ENCODE assay signal across 1 cellular context in the genomic region with DNA sequence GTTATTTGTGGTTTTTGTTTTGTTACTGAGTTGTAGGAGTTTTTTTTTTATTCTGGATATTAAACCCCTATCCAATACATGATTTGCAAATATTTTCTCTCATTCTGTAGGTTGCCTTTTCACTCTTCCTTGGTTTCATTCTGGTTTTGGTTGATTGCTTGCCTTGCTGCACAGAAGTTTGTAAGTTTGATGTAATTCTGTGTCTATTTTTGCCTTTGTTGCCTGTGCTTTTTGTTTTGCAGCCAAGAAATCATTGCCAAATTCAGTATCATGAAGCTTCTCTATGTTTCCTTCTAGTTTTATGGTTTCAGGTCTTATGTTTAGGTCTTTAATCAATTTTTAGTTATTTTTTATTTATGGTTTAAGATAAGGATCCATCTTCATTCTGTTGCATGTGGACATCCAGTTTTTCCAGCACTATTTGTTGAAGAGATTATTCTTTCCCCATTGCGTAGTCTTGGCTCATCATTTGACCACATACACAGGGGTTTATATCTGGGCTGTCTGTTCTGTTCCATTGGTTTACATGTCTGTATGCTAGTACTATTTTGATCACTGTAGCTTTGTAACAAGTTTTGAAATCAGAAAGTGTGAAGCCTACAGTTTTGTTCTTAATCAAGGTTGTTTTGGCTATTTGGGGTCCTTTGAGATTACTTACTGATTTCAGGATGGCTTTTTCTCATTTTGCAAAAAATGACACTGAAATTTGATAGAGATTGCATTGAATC.
A peak's percentile ranks its signal among the peaks of the same experiment; 100 is the strongest.
TF ChIP-seq lines count a peak whose summit lies in the region.

No MANE protein-coding gene starts in this region.

TF ChIP-seq in GM12878, 131 proteins besides CTCF, POLR2A, EP300 and RAD21 (continued from another document):
- TF ChIP-seq, protein P1, sequence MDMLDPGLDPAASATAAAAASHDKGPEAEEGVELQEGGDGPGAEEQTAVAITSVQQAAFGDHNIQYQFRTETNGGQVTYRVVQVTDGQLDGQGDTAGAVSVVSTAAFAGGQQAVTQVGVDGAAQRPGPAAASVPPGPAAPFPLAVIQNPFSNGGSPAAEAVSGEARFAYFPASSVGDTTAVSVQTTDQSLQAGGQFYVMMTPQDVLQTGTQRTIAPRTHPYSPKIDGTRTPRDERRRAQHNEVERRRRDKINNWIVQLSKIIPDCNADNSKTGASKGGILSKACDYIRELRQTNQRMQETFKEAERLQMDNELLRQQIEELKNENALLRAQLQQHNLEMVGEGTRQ (IDR thresholded peaks at IDR 0.05; ENCODE audit: borderline replicate concordance, low read depth, low read length): no peak
- TF ChIP-seq, protein P2, sequence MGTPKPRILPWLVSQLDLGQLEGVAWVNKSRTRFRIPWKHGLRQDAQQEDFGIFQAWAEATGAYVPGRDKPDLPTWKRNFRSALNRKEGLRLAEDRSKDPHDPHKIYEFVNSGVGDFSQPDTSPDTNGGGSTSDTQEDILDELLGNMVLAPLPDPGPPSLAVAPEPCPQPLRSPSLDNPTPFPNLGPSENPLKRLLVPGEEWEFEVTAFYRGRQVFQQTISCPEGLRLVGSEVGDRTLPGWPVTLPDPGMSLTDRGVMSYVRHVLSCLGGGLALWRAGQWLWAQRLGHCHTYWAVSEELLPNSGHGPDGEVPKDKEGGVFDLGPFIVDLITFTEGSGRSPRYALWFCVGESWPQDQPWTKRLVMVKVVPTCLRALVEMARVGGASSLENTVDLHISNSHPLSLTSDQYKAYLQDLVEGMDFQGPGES (IDR thresholded peaks at IDR 0.05): no peak
- TF ChIP-seq, protein P3, sequence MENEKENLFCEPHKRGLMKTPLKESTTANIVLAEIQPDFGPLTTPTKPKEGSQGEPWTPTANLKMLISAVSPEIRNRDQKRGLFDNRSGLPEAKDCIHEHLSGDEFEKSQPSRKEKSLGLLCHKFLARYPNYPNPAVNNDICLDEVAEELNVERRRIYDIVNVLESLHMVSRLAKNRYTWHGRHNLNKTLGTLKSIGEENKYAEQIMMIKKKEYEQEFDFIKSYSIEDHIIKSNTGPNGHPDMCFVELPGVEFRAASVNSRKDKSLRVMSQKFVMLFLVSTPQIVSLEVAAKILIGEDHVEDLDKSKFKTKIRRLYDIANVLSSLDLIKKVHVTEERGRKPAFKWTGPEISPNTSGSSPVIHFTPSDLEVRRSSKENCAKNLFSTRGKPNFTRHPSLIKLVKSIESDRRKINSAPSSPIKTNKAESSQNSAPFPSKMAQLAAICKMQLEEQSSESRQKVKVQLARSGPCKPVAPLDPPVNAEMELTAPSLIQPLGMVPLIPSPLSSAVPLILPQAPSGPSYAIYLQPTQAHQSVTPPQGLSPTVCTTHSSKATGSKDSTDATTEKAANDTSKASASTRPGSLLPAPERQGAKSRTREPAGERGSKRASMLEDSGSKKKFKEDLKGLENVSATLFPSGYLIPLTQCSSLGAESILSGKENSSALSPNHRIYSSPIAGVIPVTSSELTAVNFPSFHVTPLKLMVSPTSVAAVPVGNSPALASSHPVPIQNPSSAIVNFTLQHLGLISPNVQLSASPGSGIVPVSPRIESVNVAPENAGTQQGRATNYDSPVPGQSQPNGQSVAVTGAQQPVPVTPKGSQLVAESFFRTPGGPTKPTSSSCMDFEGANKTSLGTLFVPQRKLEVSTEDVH (IDR thresholded peaks at IDR 0.05; ENCODE audit: low read depth, partially characterized antibody): no peak
- TF ChIP-seq FOXM1 (IDR thresholded peaks at IDR 0.05; ENCODE audit: low read depth, low read length) (peak; percentile 75; the same call in 1 of the 2 replicates), RUNX3 (IDR thresholded peaks at IDR 0.05; ENCODE audit: low read length) (peak; percentile 87), GABPA (IDR thresholded peaks at IDR 0.05; ENCODE audit: low read depth) (peak; percentile 33; the same call in 1 of the 2 replicates), JUNB (IDR thresholded peaks at IDR 0.05) (peak; percentile 82), MEF2A (IDR thresholded peaks at IDR 0.05; ENCODE audit: insufficient read depth, low read depth, low read length) (peak; percentile 65), CREB1 (IDR thresholded peaks at IDR 0.05; ENCODE audit: low read depth) (peak; percentile 60; the same call in 1 of the 2 replicates), ETV6 (conservative IDR thresholded peaks at IDR 0.05 in 1 of 2, IDR thresholded peaks at IDR 0.05 in 1 of 2; ENCODE audit: borderline replicate concordance in 1 of 2, low read depth in 1 of 2) (no peak; a peak in 1 of 4 replicates), NFIC (IDR thresholded peaks at IDR 0.05; ENCODE audit: low read depth, low read length) (peak; percentile 88), GATAD2B (conservative IDR thresholded peaks at IDR 0.05; ENCODE audit: low read depth) (no peak), MTA2 (IDR thresholded peaks at IDR 0.05; ENCODE audit: low read depth) (peak; percentile 46; the same call in 1 of the 2 replicates), FOS (IDR thresholded peaks at IDR 0.05; ENCODE audit: borderline replicate concordance, extremely low read depth, insufficient read length) (no peak), BCL11A (IDR thresholded peaks at IDR 0.05; ENCODE audit: low read depth, low read length) (0 out of 2 replicates have a peak, but pooled peaks have one; percentile 4), DPF2 (IDR thresholded peaks at IDR 0.05) (peak; percentile 49; the same call in 1 of the 2 replicates), SP1 (IDR thresholded peaks at IDR 0.05; ENCODE audit: low read depth, low read length) (no peak), CREM (IDR thresholded peaks at IDR 0.05; ENCODE audit: low read depth) (peak; percentile 48), JUND (IDR thresholded peaks at IDR 0.05; ENCODE audit: low read depth, low read length) (no peak), SMAD5 (IDR thresholded peaks at IDR 0.05; ENCODE audit: low read depth) (no peak), PML (IDR thresholded peaks at IDR 0.05; ENCODE audit: low read length) (0 out of 2 replicates have a peak, but pooled peaks have one; percentile 26), MEF2B (IDR thresholded peaks at IDR 0.05; ENCODE audit: partially characterized antibody, poor library complexity, severe bottlenecking) (peak; percentile 59), IKZF2 (IDR thresholded peaks at IDR 0.05) (peak; percentile 14 to 39; a peak in 3 of 4 replicates), KDM1A (IDR thresholded peaks at IDR 0.05; ENCODE audit: borderline replicate concordance) (no peak), IKZF1 (conservative IDR thresholded peaks at IDR 0.05) (0 out of 2 replicates have a peak, but pooled peaks have one; percentile 17), ZBED1 (IDR thresholded peaks at IDR 0.05; ENCODE audit: borderline replicate concordance) (peak; percentile 51; the same call in 1 of the 2 replicates), EED (IDR thresholded peaks at IDR 0.05; ENCODE audit: low read depth) (peak; percentile 48), TCF7 (IDR thresholded peaks at IDR 0.05; ENCODE audit: borderline replicate concordance) (peak; percentile 45; the same call in 1 of the 2 replicates), ATF7 (IDR thresholded peaks at IDR 0.05; ENCODE audit: low read depth) (peak; percentile 43; the same call in 1 of the 2 replicates)
- TF ChIP-seq, protein P4, sequence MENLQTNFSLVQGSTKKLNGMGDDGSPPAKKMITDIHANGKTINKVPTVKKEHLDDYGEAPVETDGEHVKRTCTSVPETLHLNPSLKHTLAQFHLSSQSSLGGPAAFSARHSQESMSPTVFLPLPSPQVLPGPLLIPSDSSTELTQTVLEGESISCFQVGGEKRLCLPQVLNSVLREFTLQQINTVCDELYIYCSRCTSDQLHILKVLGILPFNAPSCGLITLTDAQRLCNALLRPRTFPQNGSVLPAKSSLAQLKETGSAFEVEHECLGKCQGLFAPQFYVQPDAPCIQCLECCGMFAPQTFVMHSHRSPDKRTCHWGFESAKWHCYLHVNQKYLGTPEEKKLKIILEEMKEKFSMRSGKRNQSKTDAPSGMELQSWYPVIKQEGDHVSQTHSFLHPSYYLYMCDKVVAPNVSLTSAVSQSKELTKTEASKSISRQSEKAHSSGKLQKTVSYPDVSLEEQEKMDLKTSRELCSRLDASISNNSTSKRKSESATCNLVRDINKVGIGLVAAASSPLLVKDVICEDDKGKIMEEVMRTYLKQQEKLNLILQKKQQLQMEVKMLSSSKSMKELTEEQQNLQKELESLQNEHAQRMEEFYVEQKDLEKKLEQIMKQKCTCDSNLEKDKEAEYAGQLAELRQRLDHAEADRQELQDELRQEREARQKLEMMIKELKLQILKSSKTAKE (IDR thresholded peaks at IDR 0.05; ENCODE audit: low read depth, poor library complexity, severe bottlenecking): peak; percentile 68
- TF ChIP-seq, protein P5, sequence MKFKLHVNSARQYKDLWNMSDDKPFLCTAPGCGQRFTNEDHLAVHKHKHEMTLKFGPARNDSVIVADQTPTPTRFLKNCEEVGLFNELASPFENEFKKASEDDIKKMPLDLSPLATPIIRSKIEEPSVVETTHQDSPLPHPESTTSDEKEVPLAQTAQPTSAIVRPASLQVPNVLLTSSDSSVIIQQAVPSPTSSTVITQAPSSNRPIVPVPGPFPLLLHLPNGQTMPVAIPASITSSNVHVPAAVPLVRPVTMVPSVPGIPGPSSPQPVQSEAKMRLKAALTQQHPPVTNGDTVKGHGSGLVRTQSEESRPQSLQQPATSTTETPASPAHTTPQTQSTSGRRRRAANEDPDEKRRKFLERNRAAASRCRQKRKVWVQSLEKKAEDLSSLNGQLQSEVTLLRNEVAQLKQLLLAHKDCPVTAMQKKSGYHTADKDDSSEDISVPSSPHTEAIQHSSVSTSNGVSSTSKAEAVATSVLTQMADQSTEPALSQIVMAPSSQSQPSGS (IDR thresholded peaks at IDR 0.05; ENCODE audit: low read length): peak; percentile 64
- TF ChIP-seq, protein P6, sequence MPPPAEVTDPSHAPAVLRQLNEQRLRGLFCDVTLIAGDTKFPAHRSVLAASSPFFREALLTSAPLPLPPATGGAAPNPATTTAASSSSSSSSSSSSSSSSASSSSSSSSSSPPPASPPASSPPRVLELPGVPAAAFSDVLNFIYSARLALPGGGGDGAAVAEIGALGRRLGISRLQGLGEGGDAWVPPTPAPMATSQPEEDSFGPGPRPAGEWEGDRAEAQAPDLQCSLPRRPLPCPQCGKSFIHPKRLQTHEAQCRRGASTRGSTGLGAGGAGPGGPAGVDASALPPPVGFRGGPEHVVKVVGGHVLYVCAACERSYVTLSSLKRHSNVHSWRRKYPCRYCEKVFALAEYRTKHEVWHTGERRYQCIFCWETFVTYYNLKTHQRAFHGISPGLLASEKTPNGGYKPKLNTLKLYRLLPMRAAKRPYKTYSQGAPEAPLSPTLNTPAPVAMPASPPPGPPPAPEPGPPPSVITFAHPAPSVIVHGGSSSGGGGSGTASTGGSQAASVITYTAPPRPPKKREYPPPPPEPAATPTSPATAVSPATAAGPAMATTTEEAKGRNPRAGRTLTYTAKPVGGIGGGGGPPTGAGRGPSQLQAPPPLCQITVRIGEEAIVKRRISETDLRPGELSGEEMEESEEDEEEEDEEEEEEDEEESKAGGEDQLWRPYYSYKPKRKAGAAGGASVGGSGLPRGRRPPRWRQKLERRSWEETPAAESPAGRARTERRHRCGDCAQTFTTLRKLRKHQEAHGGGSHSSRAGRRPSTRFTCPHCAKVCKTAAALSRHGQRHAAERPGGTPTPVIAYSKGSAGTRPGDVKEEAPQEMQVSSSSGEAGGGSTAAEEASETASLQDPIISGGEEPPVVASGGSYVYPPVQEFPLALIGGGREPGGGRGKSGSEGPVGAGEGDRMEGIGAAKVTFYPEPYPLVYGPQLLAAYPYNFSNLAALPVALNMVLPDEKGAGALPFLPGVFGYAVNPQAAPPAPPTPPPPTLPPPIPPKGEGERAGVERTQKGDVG (CRISPR knock-in tag; IDR thresholded peaks at IDR 0.05): no peak
- TF ChIP-seq, protein P7, sequence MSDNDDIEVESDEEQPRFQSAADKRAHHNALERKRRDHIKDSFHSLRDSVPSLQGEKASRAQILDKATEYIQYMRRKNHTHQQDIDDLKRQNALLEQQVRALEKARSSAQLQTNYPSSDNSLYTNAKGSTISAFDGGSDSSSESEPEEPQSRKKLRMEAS (IDR thresholded peaks at IDR 0.05; ENCODE audit: low read depth, low read length): no peak
- TF ChIP-seq, protein P8, sequence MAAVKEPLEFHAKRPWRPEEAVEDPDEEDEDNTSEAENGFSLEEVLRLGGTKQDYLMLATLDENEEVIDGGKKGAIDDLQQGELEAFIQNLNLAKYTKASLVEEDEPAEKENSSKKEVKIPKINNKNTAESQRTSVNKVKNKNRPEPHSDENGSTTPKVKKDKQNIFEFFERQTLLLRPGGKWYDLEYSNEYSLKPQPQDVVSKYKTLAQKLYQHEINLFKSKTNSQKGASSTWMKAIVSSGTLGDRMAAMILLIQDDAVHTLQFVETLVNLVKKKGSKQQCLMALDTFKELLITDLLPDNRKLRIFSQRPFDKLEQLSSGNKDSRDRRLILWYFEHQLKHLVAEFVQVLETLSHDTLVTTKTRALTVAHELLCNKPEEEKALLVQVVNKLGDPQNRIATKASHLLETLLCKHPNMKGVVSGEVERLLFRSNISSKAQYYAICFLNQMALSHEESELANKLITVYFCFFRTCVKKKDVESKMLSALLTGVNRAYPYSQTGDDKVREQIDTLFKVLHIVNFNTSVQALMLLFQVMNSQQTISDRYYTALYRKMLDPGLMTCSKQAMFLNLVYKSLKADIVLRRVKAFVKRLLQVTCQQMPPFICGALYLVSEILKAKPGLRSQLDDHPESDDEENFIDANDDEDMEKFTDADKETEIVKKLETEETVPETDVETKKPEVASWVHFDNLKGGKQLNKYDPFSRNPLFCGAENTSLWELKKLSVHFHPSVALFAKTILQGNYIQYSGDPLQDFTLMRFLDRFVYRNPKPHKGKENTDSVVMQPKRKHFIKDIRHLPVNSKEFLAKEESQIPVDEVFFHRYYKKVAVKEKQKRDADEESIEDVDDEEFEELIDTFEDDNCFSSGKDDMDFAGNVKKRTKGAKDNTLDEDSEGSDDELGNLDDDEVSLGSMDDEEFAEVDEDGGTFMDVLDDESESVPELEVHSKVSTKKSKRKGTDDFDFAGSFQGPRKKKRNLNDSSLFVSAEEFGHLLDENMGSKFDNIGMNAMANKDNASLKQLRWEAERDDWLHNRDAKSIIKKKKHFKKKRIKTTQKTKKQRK (IDR thresholded peaks at IDR 0.05; ENCODE audit: low read depth, low read length): no peak
